Comparison of ENCODE assay signal across 26 cellular contexts in the genomic region with DNA sequence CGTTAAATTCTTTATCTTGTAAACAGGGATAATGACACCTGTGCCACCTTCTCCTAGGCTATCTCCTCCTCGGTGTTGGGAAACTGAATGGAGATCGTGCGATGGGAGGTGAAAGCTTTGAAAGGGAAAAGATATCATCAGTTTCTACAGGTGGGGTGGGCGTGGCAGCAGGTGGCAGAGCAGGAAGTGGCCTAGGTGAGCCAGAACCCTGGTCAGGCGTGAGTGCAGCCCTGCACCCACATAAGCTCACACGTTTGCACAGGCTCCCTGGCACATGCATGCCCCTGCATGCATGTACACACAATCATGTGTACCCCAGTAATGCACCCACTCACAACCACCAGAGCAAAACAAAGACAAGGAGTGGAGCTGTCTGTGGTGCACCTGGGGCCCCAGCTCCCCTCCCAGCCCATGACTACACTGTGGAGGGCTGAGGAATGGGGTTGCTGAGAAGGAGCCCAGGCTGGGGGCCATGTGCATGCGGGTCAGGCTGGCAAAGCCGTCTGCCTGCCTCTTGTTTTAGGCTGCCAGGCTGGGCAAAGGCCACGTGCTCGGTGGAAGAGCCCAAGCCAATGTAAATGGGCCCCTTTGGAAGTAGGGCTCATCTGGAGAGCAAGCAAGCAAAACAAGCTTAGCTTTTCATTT.
DNase-seq lines count a peak whose midpoint lies in the region; ATAC-seq, FAIRE-seq and TF ChIP-seq lines count a peak whose summit lies in the region.
"Had no signal": no experiment of that assay in that cellular context is flagged by ENCODE, and none has a peak within 500 bp of the region (broad histone marks: within the 10 kb centered on the region; RNA-seq: fewer than 3 reads in every experiment).

No MANE protein-coding gene starts in this region.

- H3K23ac ChIP-seq in trophoblast cell (ENCODE audit: low read length): no peak overlapping the region

- H3K36me3 ChIP-seq in HEK293 (ENCODE audit: control insufficient read depth in 2 of 2, insufficient read depth in 1 of 2, low read length in 2 of 2) (no peaks in the 10 kb centered on the region), OCI-LY7 (ENCODE audit: insufficient read depth, low read length) (no peaks in the 10 kb centered on the region), bronchial epithelial cell (ENCODE audit: control insufficient read depth, insufficient read depth, low read length) (no peaks in the 10 kb centered on the region), trophoblast cell (ENCODE audit: control insufficient read depth in 1 of 2, insufficient read depth in 2 of 2, low read length in 2 of 2) (no peaks in the 10 kb centered on the region), thyroid gland (no peaks in the 10 kb centered on the region)
- H3K36me3 ChIP-seq: stomach, tibial nerve, WERI-Rb-1 had no signal

- no peak overlapping the region for H4K91ac ChIP-seq in trophoblast cell (ENCODE audit: low read depth, low read length)

- H3K14ac ChIP-seq in trophoblast cell (ENCODE audit: low read length): no peak overlapping the region

- no peak overlapping the region for H2BK12ac ChIP-seq in trophoblast cell (ENCODE audit: low read length)

- H2AFZ ChIP-seq in OCI-LY7 (ENCODE audit: low read length) (peak overlapping the region; percentile 51; the same call in 1 of the 2 replicates), trophoblast cell (ENCODE audit: insufficient read depth, low read length, poor library complexity) (no peak overlapping the region)

- CTCF ChIA-PET in HEK293 (lab: Yijun Ruan, JAX): interaction anchor here (0.8 to 0.9 kb wide), 2 partner anchors 140 kb away, joined by 3 to 4 read pairs; no protein-coding TSS in a partner anchor
- CTCF ChIA-PET in OCI-LY7 (lab: Charles Lee; ENCODE audit: unreplicated experiment): interaction anchor here (1.1 kb wide), 1 partner anchor 8 kb away, joined by 3 read pairs; no protein-coding TSS in a partner anchor

- H3K27ac ChIP-seq in HEK293 (ENCODE audit: extremely low read depth, low read depth, low read length): no peak overlapping the region
- peak overlapping the region; percentile 47 for H3K27ac ChIP-seq in OCI-LY7 (ENCODE audit: low read depth, low read length, poor library complexity, severe bottlenecking)
- no peak overlapping the region for H3K27ac ChIP-seq in trophoblast cell (ENCODE audit: low read depth, low read length)
- no peak overlapping the region for H3K27ac ChIP-seq in thyroid gland
- H3K27ac ChIP-seq: stomach, tibial nerve, WERI-Rb-1 had no signal

- no peaks in the 10 kb centered on the region for H3K4me1 ChIP-seq in HEK293 (ENCODE audit: control insufficient read depth, insufficient read depth, low read length)
- H3K4me1 ChIP-seq in OCI-LY7 (ENCODE audit: insufficient read depth, low read length, poor library complexity, severe bottlenecking): peaks cover 22% of the 10 kb centered on the region
- H3K4me1 ChIP-seq in trophoblast cell (ENCODE audit: control insufficient read depth in 1 of 2, insufficient read depth in 2 of 2, low read length in 2 of 2): peaks cover 11 to 12% of the 10 kb centered on the region in 2 experiments
- H3K4me1 ChIP-seq in thyroid gland: no peaks in the 10 kb centered on the region
- H3K4me1 ChIP-seq: tibial nerve had no signal

- H2BK120ac ChIP-seq in trophoblast cell (ENCODE audit: insufficient read depth, low read length, poor library complexity): peak overlapping the region; percentile 20

- H3K4me2 ChIP-seq in OCI-LY7 (ENCODE audit: low read length) (peak overlapping the region; percentile 65), trophoblast cell (ENCODE audit: low read length) (no peak overlapping the region)

- no CpG with 5 or more reads among the region's 11 CpGs for WGBS in trophoblast cell (ENCODE audit: extremely low coverage, insufficient coverage, insufficient read length)
- 50 to 63% methylated on average over 9 to 11 of the region's 11 CpGs for WGBS in thyroid gland, 2 donors

- no peak overlapping the region for H2AK5ac ChIP-seq in trophoblast cell (ENCODE audit: low read length)

- H3K79me2 ChIP-seq in OCI-LY7 (ENCODE audit: insufficient read depth, low read depth, low read length) (no peaks in the 10 kb centered on the region), trophoblast cell (ENCODE audit: control insufficient read depth, insufficient read depth, low read length, poor library complexity) (no peaks in the 10 kb centered on the region)

- POLR2A ChIA-PET in HEK293 (lab: Yijun Ruan, JAX) (no interaction called here), OCI-LY7 (lab: Charles Lee) (interaction anchor here (1.5 to 1.6 kb wide), 2 partner anchors 32 to 155 kb away, joined by 3 to 5 read pairs; no protein-coding TSS in a partner anchor)

- H3K18ac ChIP-seq in trophoblast cell (ENCODE audit: low read length): no peak overlapping the region

- H3K4me3 ChIP-seq in HEK293 (ENCODE audit: low read depth, low read length) (no peak overlapping the region), OCI-LY7 (ENCODE audit: low read depth, low read length, poor library complexity, severe bottlenecking) (peak overlapping the region; percentile 1), bronchial epithelial cell (ENCODE audit: low read depth, low read length) (no peak overlapping the region), trophoblast cell (ENCODE audit: low read depth, low read length) (no peak overlapping the region), thyroid gland (replicated peaks in 1 of 3) (no peak overlapping the region)
- H3K4me3 ChIP-seq: skin epidermis, stomach, tibial nerve had no signal

- H3K4ac ChIP-seq in trophoblast cell (ENCODE audit: low read depth, low read length): no peak overlapping the region

- TF ChIP-seq CTCF in HEK293 (tag by site-specific recombination; IDR thresholded peaks at IDR 0.05) (no peak), OCI-LY7 (conservative IDR thresholded peaks at IDR 0.05; ENCODE audit: low read length) (no peak), bronchial epithelial cell (IDR thresholded peaks at IDR 0.05; ENCODE audit: insufficient read depth, low read length, severe bottlenecking) (no peak), thyroid gland (IDR thresholded peaks at IDR 0.05) (no peak)

- no peaks in the 10 kb centered on the region for H4K20me1 ChIP-seq in OCI-LY7 (ENCODE audit: insufficient read depth, low read length)

- H4K8ac ChIP-seq in trophoblast cell (ENCODE audit: low read depth, low read length): no peak overlapping the region

- no peak overlapping the region for H4K12ac ChIP-seq in trophoblast cell (ENCODE audit: low read depth, low read length)

- H3K79me1 ChIP-seq in trophoblast cell (ENCODE audit: low read length): no peaks in the 10 kb centered on the region

- no TSS peak for BruUV-seq in OCI-LY7 (replicated peaks; lab: Mats Ljungman, UMichigan)

- ATAC-seq in GM21381 (IDR thresholded peaks at IDR 0.05; ENCODE audit: unreplicated experiment) (no peak), HG02885 (IDR thresholded peaks at IDR 0.05; ENCODE audit: poor library complexity, unreplicated experiment) (no peak)
- ATAC-seq: natural killer cell had no signal

- intact Hi-C loops in OCI-LY7 (cut with micrococcal nuclease; ENCODE audit: unreplicated experiment): no loop called here
- intact Hi-C loops in thyroid gland (cut with DNase I): no loop called here

- H3K9me3 ChIP-seq in HEK293 (ENCODE audit: control insufficient read depth, insufficient read depth, low read depth, low read length) (no peaks in the 10 kb centered on the region), OCI-LY7 (ENCODE audit: low read length) (no peaks in the 10 kb centered on the region), trophoblast cell (ENCODE audit: insufficient read depth, low read depth, low read length) (no peaks in the 10 kb centered on the region), thyroid gland (no peaks in the 10 kb centered on the region)
- H3K9me3 ChIP-seq: stomach, tibial nerve had no signal

- no peak for TF ChIP-seq POLR2A in thyroid gland (IDR thresholded peaks at IDR 0.05)

- FAIRE-seq in bronchial epithelial cell (lab: Jason Lieb, UNC): no peak
- FAIRE-seq: endothelial cell of umbilical vein, islet of Langerhans had no signal

- H3K27me3 ChIP-seq in bronchial epithelial cell (ENCODE audit: control insufficient read depth, insufficient read depth, low read length): no peaks in the 10 kb centered on the region
- H3K27me3 ChIP-seq in trophoblast cell (ENCODE audit: insufficient read depth, low read length): no peaks in the 10 kb centered on the region
- no peaks in the 10 kb centered on the region for H3K27me3 ChIP-seq in thyroid gland
- H3K27me3 ChIP-seq: tibial nerve had no signal

- peak; percentile 61 for DNase-seq in OCI-LY7 (ENCODE audit: low spot score)
- DNase-seq in bronchial epithelial cell (ENCODE audit: low read depth): peak; percentile 44
- no peak for DNase-seq in trophoblast cell
- no peak for DNase-seq in thyroid gland
- DNase-seq in NCI-H82 (lab: John Stamatoyannopoulos, UW): no peak
- DNase-seq: activated CD4-positive, alpha-beta T cell treated with anti-CD3 and anti-CD28 coated beads for 48 hours; activated gamma-delta T cell treated with Interleukin-2 at 50 U/mL for 16 hours; activated T-cell treated with anti-CD3 and anti-CD28 coated beads, Interleukin-2, amount 50 U/mL, for 24 hours; CD4-positive, alpha-beta memory T cell; cerebellar nuclear complex; H7; natural killer cell; NCI-H1048; NCI-H187; OCI-M1; SHP77; stimulated activated CD8-positive, alpha-beta memory T cell treated with anti-CD3 and anti-CD28 coated beads, Interleukin-4, amount 100 ng/mL, for 48 hours; stomach; WERI-Rb-1 had no signal

- no peaks in the 10 kb centered on the region for H3K9me2 ChIP-seq in OCI-LY7 (ENCODE audit: insufficient read depth, low read length)

- H2BK5ac ChIP-seq in trophoblast cell (ENCODE audit: low read depth, low read length, poor library complexity): no peak overlapping the region

- H3K9ac ChIP-seq in trophoblast cell (ENCODE audit: low read length): no peak overlapping the region

TF ChIP-seq in HEK293, 187 proteins besides CTCF, POLR2A, EP300 and RAD21:
- TF ChIP-seq SCRT1 (tag by site-specific recombination; IDR thresholded peaks at IDR 0.05; ENCODE audit: borderline replicate concordance) (0 out of 2 replicates have a peak, but pooled peaks have one; percentile 15), SCRT2 (tag by site-specific recombination; IDR thresholded peaks at IDR 0.05) (peak; percentile 40; the same call in 1 of the 2 replicates), WT1 (tag by site-specific recombination; IDR thresholded peaks at IDR 0.05) (no peak), ZSCAN30 (tag by site-specific recombination; IDR thresholded peaks at IDR 0.05) (no peak)

Comparison
In these comparisons a context has a peak if more than half of its experiments do, and no peak if none do; other contexts are left out.
1. DNase-seq: peak in OCI-LY7 (single experiment) and bronchial epithelial cell (single experiment); none in trophoblast cell (0 of 2), thyroid gland (0 of 2) and NCI-H82 (single experiment).